9 cellular contexts compared by ENCODE assay signal in genomic region chr1:116514708-116515525, GRCh38. TPM values are rescaled to one million over a fixed set of nuclear protein-coding genes. Genes with fewer than 3 reads are reported as not detected.
DNase-seq lines count a peak whose midpoint lies in the region; ATAC-seq and TF ChIP-seq lines count a peak whose summit lies in the region.
"Had no signal": no experiment of that assay in that cellular context is flagged by ENCODE, and none has a peak within 500 bp of the region (broad histone marks: within the 10 kb centered on the region; RNA-seq: fewer than 3 reads in every experiment).

No MANE protein-coding gene starts in this region.

- no peaks in the 10 kb centered on the region for H3K9me3 ChIP-seq in left lung
- no peaks in the 10 kb centered on the region for H3K9me3 ChIP-seq in H9 (ENCODE audit: control insufficient read depth, low read depth, low read length)

- WGBS in H9 (ENCODE audit: extremely low coverage, insufficient read length, low lambda C conversion rate) = no CpG with 5 or more reads among the region's 8 CpGs

- H3K36me3 Mint-ChIP-seq in H9 (ENCODE audit: insufficient read depth in 1 of 3, low read depth in 3 of 3) = peaks cover 0 to 11% (median 6%) of the 10 kb centered on the region in 3 experiments; a peak in 5 of 7 replicates

- no peak overlapping the region for H2AK5ac ChIP-seq in H9 (ENCODE audit: insufficient read length, low read length)

- no peaks in the 10 kb centered on the region for H4K20me1 ChIP-seq in H9 (ENCODE audit: control insufficient read depth, insufficient read depth, insufficient read length)

- H3K27ac Mint-ChIP-seq in H9 = no peak overlapping the region

- H3K27me3 ChIP-seq in left lung (no peaks in the 10 kb centered on the region), H9 (ENCODE audit: insufficient read depth, low read length) (no peaks in the 10 kb centered on the region; the same call in 1 of the 2 replicates)

- H3K27me3 Mint-ChIP-seq in H9 (ENCODE audit: low read depth) = no peaks in the 10 kb centered on the region

- no peak overlapping the region for H2BK5ac ChIP-seq in H9 (ENCODE audit: insufficient read length, low read length)

- no peak overlapping the region for H4K91ac ChIP-seq in H9 (ENCODE audit: insufficient read length, low read depth, low read length)

- H2BK120ac ChIP-seq in H9 (ENCODE audit: low read depth, low read length, poor library complexity, severe bottlenecking) = no peak overlapping the region

- no peak overlapping the region for H2BK20ac ChIP-seq in H9 (ENCODE audit: low read depth, low read length, poor library complexity, severe bottlenecking)

- H3K27ac ChIP-seq in left lung = peak overlapping the region; percentile 39 to 98
- H3K27ac ChIP-seq in H9 (ENCODE audit: insufficient read length, low read depth, low read length) = no peak overlapping the region

- no peak overlapping the region for H2BK15ac ChIP-seq in H9 (ENCODE audit: low read depth, low read length)

- H3K23me2 ChIP-seq in H9 (ENCODE audit: insufficient read length, low read depth, low read length, poor library complexity, severe bottlenecking) = no peaks in the 10 kb centered on the region

- intact Hi-C loops in left lung (cut with DNase I) = no loop called here

- H2BK12ac ChIP-seq in H9 (ENCODE audit: insufficient read length, low read depth, low read length) = no peak overlapping the region

- no peaks in the 10 kb centered on the region; a peak in 2 of 4 replicates for H3K4me1 Mint-ChIP-seq in H9

- H3K9me3 Mint-ChIP-seq in H9 = peaks cover 6 to 11% of the 10 kb centered on the region in 2 experiments

- no peak overlapping the region for H3K4me2 ChIP-seq in H9 (ENCODE audit: insufficient read depth, insufficient read length, low read length)

- H3K14ac ChIP-seq in H9 (ENCODE audit: insufficient read depth, low read length) = no peak overlapping the region

- H3K79me1 ChIP-seq in H9 (ENCODE audit: insufficient read depth, low read depth, low read length, poor library complexity, severe bottlenecking) = no peaks in the 10 kb centered on the region

- H4K5ac ChIP-seq in H9 (ENCODE audit: insufficient read length, low read depth, low read length) = no peak overlapping the region

- H4K8ac ChIP-seq in H9 (replicated peaks; ENCODE audit: insufficient read length, low read depth, low read length) = no peak overlapping the region

- peaks cover 0 to 17% of the 10 kb centered on the region in 2 donors for H3K36me3 ChIP-seq in left lung

- no peak overlapping the region for H3K18ac ChIP-seq in H9 (ENCODE audit: insufficient read length, low read depth, low read length)

- H3K4me1 ChIP-seq in left lung = peaks cover 0 to 66% of the 10 kb centered on the region in 2 donors
- no peaks in the 10 kb centered on the region for H3K4me1 ChIP-seq in H9 (ENCODE audit: insufficient read depth, low read length)

- no peak overlapping the region for H3K4ac ChIP-seq in H9 (ENCODE audit: low read depth, low read length)

- no peak for TF ChIP-seq CTCF in left lung (IDR thresholded peaks at IDR 0.05)
- TF ChIP-seq CTCF in H9 (conservative IDR thresholded peaks at IDR 0.05) = no peak

- no peak overlapping the region for H3K4me3 Mint-ChIP-seq in H9

- H3K23ac ChIP-seq in H9 (ENCODE audit: insufficient read length, low read depth, low read length) = no peak overlapping the region

- H2AFZ ChIP-seq in H9 (ENCODE audit: low read length) = no peak overlapping the region

- H3K79me2 ChIP-seq in H9 (ENCODE audit: insufficient read depth, low read length) = no peaks in the 10 kb centered on the region

- peak; percentile 99 for DNase-seq in M059J (ENCODE audit: low read depth)
- DNase-seq in activated T-cell treated with anti-CD3 and anti-CD28 coated beads for 4 hours = peak; percentile 33
- DNase-seq in left lung = no peak
- no peak for DNase-seq in H9
- no peak for DNase-seq in H4 (ENCODE audit: low spot score)
- no peak for DNase-seq in DMS53 treated with DMSO at 0.1 percent for 48 hours (lab: John Stamatoyannopoulos, UW; ENCODE audit: unreplicated experiment)
- DNase-seq: left cardiac atrium had no signal

- no peak overlapping the region for H3K56ac ChIP-seq in H9 (ENCODE audit: insufficient read length, low read depth, low read length)

- ATAC-seq in GM21576 (IDR thresholded peaks at IDR 0.05; ENCODE audit: unreplicated experiment) (peak; percentile 64), left lung (peak; percentile 51)

- H3K4me3 ChIP-seq in GM08714 (ENCODE audit: low read length) (peak overlapping the region; percentile 1; the same call in 1 of the 2 replicates), left lung (no peak overlapping the region)

- H3K9ac ChIP-seq in H9 (ENCODE audit: extremely low read depth, insufficient read length, low read length) = no peak overlapping the region

- H3T11ph ChIP-seq in H9 (ENCODE audit: low read length) = no peak overlapping the region

RNA-seq across cellular contexts. Expression of gene CD58, which starts 55.9 kb away (rescaled TPM):
- total RNA-seq in M059J (2014; rRNA removed; shearing (Covaris generic)) = 73.2 and 87.1 TPM in 2 replicates
- total RNA-seq in left lung (10 to 100 TPM; 19.5 to 39.5 TPM), H9 (2021) (4.3 and 4.9 TPM in 2 replicates)
- 15.9 and 18.4 TPM in 2 replicates for total RNA-seq in H4 (2014; rRNA removed; shearing (Covaris generic))

Comparison
In these comparisons a context has a peak if more than half of its experiments do, and no peak if none do; other contexts are left out.
1. DNase-seq: peak in M059J (single experiment) and activated T-cell treated with anti-CD3 and anti-CD28 coated beads for 4 hours (single experiment); none in left lung (0 of 2), H9 (single experiment), H4 (single experiment) and DMS53 treated with DMSO at 0.1 percent for 48 hours (single experiment).